ENCODE assay signal across 1 cellular context in the genomic region with DNA sequence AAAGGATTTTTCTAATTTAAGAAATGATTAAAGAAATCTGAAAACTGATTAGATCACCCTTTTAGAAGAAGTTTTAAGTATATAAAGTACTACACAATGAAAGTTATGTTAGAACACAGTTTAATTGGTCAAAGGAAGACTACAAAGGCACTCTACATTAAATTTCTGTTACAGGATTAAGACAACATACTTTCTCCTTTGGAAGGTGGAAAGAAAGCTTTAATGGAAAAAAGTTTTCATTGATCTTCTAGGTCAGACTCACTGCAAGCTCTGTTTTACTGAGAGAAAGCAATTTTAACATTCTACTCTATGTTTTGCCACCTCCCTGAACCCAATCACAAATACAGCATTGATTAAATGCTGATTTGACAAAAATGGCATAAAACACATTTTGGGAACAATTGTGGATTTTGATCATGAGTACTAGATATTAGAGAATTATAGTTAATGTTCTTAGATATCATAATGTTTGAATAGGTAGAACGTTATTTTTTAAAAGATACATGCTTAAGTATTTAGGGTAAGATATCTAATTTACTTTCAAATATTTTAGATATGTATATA.
TF ChIP-seq lines count a peak whose summit lies in the region.

No MANE protein-coding gene starts in this region.

TF ChIP-seq in GM23338, 12 proteins besides CTCF, POLR2A, EP300 and RAD21:
- TF ChIP-seq CREB1 (CRISPR knock-in tag; IDR thresholded peaks at IDR 0.05; ENCODE audit: low read depth) (no peak), JUNB (IDR thresholded peaks at IDR 0.05; ENCODE audit: unreplicated experiment) (no peak), ZNF331 (CRISPR knock-in tag; IDR thresholded peaks at IDR 0.05; ENCODE audit: low read depth) (no peak), ZNF114 (CRISPR knock-in tag; IDR thresholded peaks at IDR 0.05) (no peak), STAT1 (IDR thresholded peaks at IDR 0.05; ENCODE audit: unreplicated experiment) (no peak), EZH2phosphoT487 (IDR thresholded peaks at IDR 0.05; ENCODE audit: unreplicated experiment) (no peak), ZNF462 (CRISPR knock-in tag; IDR thresholded peaks at IDR 0.05) (no peak), REST (IDR thresholded peaks at IDR 0.05; ENCODE audit: unreplicated experiment) (no peak), POLR2AphosphoS5 (IDR thresholded peaks at IDR 0.05; ENCODE audit: low read depth) (no peak), NANOG (IDR thresholded peaks at IDR 0.05; ENCODE audit: borderline replicate concordance) (no peak), EZH2 (IDR thresholded peaks at IDR 0.05; ENCODE audit: low read depth, unreplicated experiment) (no peak)
- TF ChIP-seq, protein P1, sequence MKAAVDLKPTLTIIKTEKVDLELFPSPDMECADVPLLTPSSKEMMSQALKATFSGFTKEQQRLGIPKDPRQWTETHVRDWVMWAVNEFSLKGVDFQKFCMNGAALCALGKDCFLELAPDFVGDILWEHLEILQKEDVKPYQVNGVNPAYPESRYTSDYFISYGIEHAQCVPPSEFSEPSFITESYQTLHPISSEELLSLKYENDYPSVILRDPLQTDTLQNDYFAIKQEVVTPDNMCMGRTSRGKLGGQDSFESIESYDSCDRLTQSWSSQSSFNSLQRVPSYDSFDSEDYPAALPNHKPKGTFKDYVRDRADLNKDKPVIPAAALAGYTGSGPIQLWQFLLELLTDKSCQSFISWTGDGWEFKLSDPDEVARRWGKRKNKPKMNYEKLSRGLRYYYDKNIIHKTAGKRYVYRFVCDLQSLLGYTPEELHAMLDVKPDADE (IDR thresholded peaks at IDR 0.05), result no peak
